In genomic region chr6:91822581-91822980, GRCh38 we compare ENCODE assay signal across 18 cellular contexts.
DNase-seq lines count a peak whose midpoint lies in the region; ATAC-seq and TF ChIP-seq lines count a peak whose summit lies in the region.
"Had no signal": no experiment of that assay in that cellular context is flagged by ENCODE, and none has a peak within 500 bp of the region (broad histone marks: within the 10 kb centered on the region; RNA-seq: fewer than 3 reads in every experiment).

No MANE protein-coding gene starts in this region.

- no peak overlapping the region for H3K4me3 ChIP-seq in breast epithelium
- H3K4me3 ChIP-seq in fibroblast of mammary gland (ENCODE audit: control insufficient read depth, low read depth, low read length) = no peak overlapping the region
- H3K4me3 ChIP-seq in skeletal muscle cell (ENCODE audit: low read depth, low read length) = no peak overlapping the region

- no peaks in the 10 kb centered on the region for H3K4me1 ChIP-seq in breast epithelium

- TF ChIP-seq CTCF in MCF 10A (IDR thresholded peaks at IDR 0.05; ENCODE audit: unreplicated experiment) = no peak
- TF ChIP-seq CTCF in breast epithelium (IDR thresholded peaks at IDR 0.05) = no peak
- no peak for TF ChIP-seq CTCF in fibroblast of mammary gland (conservative IDR thresholded peaks at IDR 0.05; ENCODE audit: control insufficient read depth, insufficient read depth, low read depth, low read length)
- no peak for TF ChIP-seq CTCF in RWPE1 (conservative IDR thresholded peaks at IDR 0.05; ENCODE audit: low read depth)

- BruUV-seq in MCF 10A (replicated peaks; lab: Mats Ljungman, UMichigan) = no TSS peak

- H3K27me3 Mint-ChIP-seq in MCF 10A (ENCODE audit: insufficient read depth, unreplicated experiment) = no peaks in the 10 kb centered on the region
- H3K27me3 Mint-ChIP-seq: CD4-positive, alpha-beta T cell had no signal

- DNase-seq in MCF 10A (ENCODE audit: unreplicated experiment) (peak; percentile 0), breast epithelium (ENCODE audit: low spot score in 2 of 2) (no peak), LHCN-M2 (ENCODE audit: low read depth) (peak; percentile 10), fibroblast of mammary gland (ENCODE audit: low read depth) (peak; percentile 57), skeletal muscle cell (ENCODE audit: low read depth) (peak; percentile 71), RWPE1 (ENCODE audit: low spot score) (no peak), HuH-7 (ENCODE audit: low spot score) (no peak)
- DNase-seq: AML-193; CD4-positive, alpha-beta T cell; DMS153; DMS79; GDM1; GOT3; H7; HFFc6 had no signal

- H3K27ac ChIP-seq in breast epithelium (no peak overlapping the region), RWPE1 (no peak overlapping the region)
- H3K27ac ChIP-seq: C4-2B had no signal

- TF ChIP-seq POLR2A in breast epithelium (IDR thresholded peaks at IDR 0.05) = no peak

- H3K36me3 Mint-ChIP-seq in MCF 10A (ENCODE audit: insufficient read depth, unreplicated experiment) = no peaks in the 10 kb centered on the region

- no peaks in the 10 kb centered on the region for H3K9me3 ChIP-seq in breast epithelium

- POLR2A ChIA-PET in MCF 10A (lab: Yijun Ruan, JAX) = interaction anchor here (0.6 kb wide), 1 partner anchor 656 kb away, joined by 3 read pairs; no protein-coding TSS in a partner anchor
- POLR2A ChIA-PET in RWPE1 (lab: Yijun Ruan, JAX; ENCODE audit: low non-redundant PET) = no interaction called here

- intact Hi-C loops in MCF 10A (cut with micrococcal nuclease) = no loop called here
- intact Hi-C loops in breast epithelium (cut with DNase I; ENCODE audit: low total_unique reads) = no loop called here

- H3K9me3 Mint-ChIP-seq in MCF 10A (ENCODE audit: unreplicated experiment) = no peaks in the 10 kb centered on the region

- no peaks in the 10 kb centered on the region for H3K27me3 ChIP-seq in breast epithelium

- CTCF ChIA-PET in MCF 10A (lab: Yijun Ruan, JAX) (no interaction called here), RWPE1 (lab: Yijun Ruan, JAX) (interaction anchor here (0.6 kb wide), 1 partner anchor 90 kb away, joined by 4 read pairs; no protein-coding TSS in a partner anchor)

- no peak for ATAC-seq in GM18868 (IDR thresholded peaks at IDR 0.05; ENCODE audit: unreplicated experiment)
- ATAC-seq: HCT116 had no signal

- no peak overlapping the region for H3K27ac Mint-ChIP-seq in MCF 10A (ENCODE audit: low read depth, unreplicated experiment)
- H3K27ac Mint-ChIP-seq: CD4-positive, alpha-beta T cell; HFFc6 had no signal

- H3K4me1 Mint-ChIP-seq in MCF 10A (ENCODE audit: insufficient read depth, unreplicated experiment) = no peaks in the 10 kb centered on the region

- H3K4me3 Mint-ChIP-seq in MCF 10A (ENCODE audit: unreplicated experiment) = no peak overlapping the region
- H3K4me3 Mint-ChIP-seq: CD4-positive, alpha-beta T cell; HFFc6 had no signal

- no peaks in the 10 kb centered on the region for H3K36me3 ChIP-seq in breast epithelium

Comparison
In these comparisons a context has a peak if more than half of its experiments do, and no peak if none do; other contexts are left out.
1. DNase-seq: peak in MCF 10A (single experiment), LHCN-M2 (single experiment), fibroblast of mammary gland (single experiment) and skeletal muscle cell (single experiment); none in breast epithelium (0 of 2), RWPE1 (single experiment) and HuH-7 (single experiment).